ENCODE assay signal across 13 cellular contexts in genomic region chr2:222483513-222484039, GRCh38. TPM values are rescaled to one million over a fixed set of nuclear protein-coding genes. Genes with fewer than 3 reads are reported as not detected.
DNase-seq lines count a peak whose midpoint lies in the region; ATAC-seq and TF ChIP-seq lines count a peak whose summit lies in the region.
"Had no signal": no experiment of that assay in that cellular context is flagged by ENCODE, and none has a peak within 500 bp of the region (broad histone marks: within the 10 kb centered on the region; RNA-seq: fewer than 3 reads in every experiment).

No MANE protein-coding gene starts in this region.

- H3K4me1 Mint-ChIP-seq in Caco-2 (ENCODE audit: low read depth, unreplicated experiment), result no peaks in the 10 kb centered on the region
- H3K4me1 Mint-ChIP-seq in naive thymus-derived CD4-positive, alpha-beta T cell, result peaks cover 0 to 3% (median 0%) of the 10 kb centered on the region in 7 donors

- H3K27me3 ChIP-seq in BE2C (no peaks in the 10 kb centered on the region), brain microvascular endothelial cell (replicated peaks) (no peaks in the 10 kb centered on the region), Caco-2 (replicated peaks; ENCODE audit: control insufficient read depth, insufficient read depth, low read length) (peaks cover 1% of the 10 kb centered on the region)
- H3K27me3 ChIP-seq in naive thymus-derived CD4-positive, alpha-beta T cell (ENCODE audit: control insufficient read depth in 2 of 2, insufficient read depth in 2 of 2, low read length in 2 of 2), result no peaks in the 10 kb centered on the region
- H3K27me3 ChIP-seq: ovary had no signal

- no peaks in the 10 kb centered on the region for H3K36me3 Mint-ChIP-seq in Caco-2 (ENCODE audit: insufficient read depth, unreplicated experiment)
- peaks cover 0 to 9% (median 0%) of the 10 kb centered on the region in 5 donors for H3K36me3 Mint-ChIP-seq in naive thymus-derived CD4-positive, alpha-beta T cell

- peak; percentile 50 for TF ChIP-seq CTCF in BE2C (IDR thresholded peaks at IDR 0.05; ENCODE audit: low read depth, low read length)
- no peak for TF ChIP-seq CTCF in GM12865 (IDR thresholded peaks at IDR 0.05; ENCODE audit: insufficient read depth, low read depth, low read length, missing control alignments)
- TF ChIP-seq CTCF in NB4 (IDR thresholded peaks at IDR 0.05; ENCODE audit: low read depth, low read length), result no peak
- TF ChIP-seq CTCF in VCaP (conservative IDR thresholded peaks at IDR 0.05), result peak; percentile 64
- TF ChIP-seq CTCF in brain microvascular endothelial cell (IDR thresholded peaks at IDR 0.05; ENCODE audit: low read depth, low read length, missing control alignments), result no peak
- TF ChIP-seq CTCF in Caco-2 (IDR thresholded peaks at IDR 0.05; ENCODE audit: insufficient read depth in 1 of 2, low read depth in 1 of 2, low read length in 1 of 2, severe bottlenecking in 1 of 2, unreplicated experiment in 1 of 2), result peak in 1 of 2 experiments; percentile 32

- H3K9me3 ChIP-seq in BE2C (no peaks in the 10 kb centered on the region), Caco-2 (no peaks in the 10 kb centered on the region)
- H3K9me3 ChIP-seq in naive thymus-derived CD4-positive, alpha-beta T cell (ENCODE audit: control insufficient read depth in 2 of 3, low read length in 3 of 3), result no peaks in the 10 kb centered on the region
- H3K9me3 ChIP-seq: left lung, ovary, suprapubic skin had no signal

- H3K36me3 ChIP-seq in BE2C (no peaks in the 10 kb centered on the region), brain microvascular endothelial cell (replicated peaks) (no peaks in the 10 kb centered on the region), Caco-2 (ENCODE audit: control insufficient read depth, insufficient read depth, low read length) (no peaks in the 10 kb centered on the region)
- no peaks in the 10 kb centered on the region for H3K36me3 ChIP-seq in naive thymus-derived CD4-positive, alpha-beta T cell (ENCODE audit: control insufficient read depth in 2 of 3, insufficient read depth in 3 of 3, low read length in 3 of 3)
- H3K36me3 ChIP-seq: left lung, ovary, suprapubic skin had no signal

- no peak overlapping the region for H3K4me3 Mint-ChIP-seq in Caco-2 (ENCODE audit: unreplicated experiment)
- no peak overlapping the region for H3K4me3 Mint-ChIP-seq in naive thymus-derived CD4-positive, alpha-beta T cell

- BruUV-seq in Caco-2 (replicated peaks; lab: Mats Ljungman, UMichigan), result no TSS peak

- no peak overlapping the region for H3K27ac Mint-ChIP-seq in Caco-2 (ENCODE audit: unreplicated experiment)
- no peak overlapping the region for H3K27ac Mint-ChIP-seq in naive thymus-derived CD4-positive, alpha-beta T cell

- intact Hi-C loops in Caco-2 (cut with micrococcal nuclease; ENCODE audit: unreplicated experiment), result loop anchor here (1.0 kb wide), 2 partner anchors 165 to 426 kb away; no protein-coding TSS in a partner anchor
- intact Hi-C loops in naive thymus-derived CD4-positive, alpha-beta T cell (cut with micrococcal nuclease), result loop anchor here in 1 of 2 donors (5.0 kb wide), 1 partner anchor 166 kb away; no protein-coding TSS in a partner anchor

- ATAC-seq in GM21447 (IDR thresholded peaks at IDR 0.05; ENCODE audit: unreplicated experiment), result no peak
- ATAC-seq in naive thymus-derived CD4-positive, alpha-beta T cell, result no peak
- ATAC-seq: left lung had no signal

- H3K4me3 ChIP-seq in BE2C (ENCODE audit: low read depth, low read length), result no peak overlapping the region
- no peak overlapping the region for H3K4me3 ChIP-seq in GM12865 (ENCODE audit: low read depth, low read length)
- H3K4me3 ChIP-seq in NB4 (ENCODE audit: low read depth, low read length), result no peak overlapping the region
- no peak overlapping the region for H3K4me3 ChIP-seq in brain microvascular endothelial cell (ENCODE audit: low read depth, low read length)
- no peak overlapping the region for H3K4me3 ChIP-seq in Caco-2 (ENCODE audit: low read depth, low read length)
- no peak overlapping the region for H3K4me3 ChIP-seq in naive thymus-derived CD4-positive, alpha-beta T cell (ENCODE audit: low read length)
- H3K4me3 ChIP-seq: left lung, ovary, suprapubic skin had no signal

- CTCF ChIA-PET in Caco-2 (lab: Charles Lee), result interaction anchor here (2.1 kb wide), 1 partner anchor 166 kb away, joined by 9 read pairs; no protein-coding TSS in a partner anchor
- CTCF ChIA-PET in naive thymus-derived CD4-positive, alpha-beta T cell (lab: Charles Lee), result interaction anchor here (0.6 kb wide), 1 partner anchor 71 kb away, joined by 3 read pairs; no protein-coding TSS in a partner anchor

- no peaks in the 10 kb centered on the region for H3K9me3 Mint-ChIP-seq in Caco-2 (ENCODE audit: unreplicated experiment)
- peaks cover 0 to 2% (median 0%) of the 10 kb centered on the region in 11 donors for H3K9me3 Mint-ChIP-seq in naive thymus-derived CD4-positive, alpha-beta T cell

- H3K27me3 Mint-ChIP-seq in Caco-2 (ENCODE audit: insufficient read depth, unreplicated experiment), result peaks cover 14% of the 10 kb centered on the region
- peaks cover 3 to 58% (median 12%) of the 10 kb centered on the region in 5 donors for H3K27me3 Mint-ChIP-seq in naive thymus-derived CD4-positive, alpha-beta T cell

- POLR2A ChIA-PET in Caco-2 (lab: Charles Lee), result no interaction called here
- POLR2A ChIA-PET in naive thymus-derived CD4-positive, alpha-beta T cell (lab: Charles Lee), result no interaction called here

- no peak overlapping the region for H3K27ac ChIP-seq in VCaP
- H3K27ac ChIP-seq in brain microvascular endothelial cell, result no peak overlapping the region
- no peak overlapping the region for H3K27ac ChIP-seq in naive thymus-derived CD4-positive, alpha-beta T cell (ENCODE audit: low read depth, low read length)
- H3K27ac ChIP-seq: left lung, ovary, suprapubic skin had no signal

- no peak for TF ChIP-seq POLR2A in NB4 (IDR thresholded peaks at IDR 0.05; ENCODE audit: extremely low read depth, insufficient read length)

- in situ Hi-C loops in brain microvascular endothelial cell (cut with HindIII; ENCODE audit: low pct_ligation_motif_present, low sequenced_read_pairs), result no loop called here

- DNase-seq in BE2C, result peak; percentile 60
- DNase-seq in GM12865 (ENCODE audit: low read depth), result peak; percentile 9
- peak; percentile 38 for DNase-seq in NB4 (ENCODE audit: low read depth)
- DNase-seq in brain microvascular endothelial cell, result no peak
- DNase-seq in Caco-2, result no peak
- DNase-seq in naive thymus-derived CD4-positive, alpha-beta T cell, result no peak
- DNase-seq: HCEC 1CT, left lung, ovary had no signal

- H3K4me1 ChIP-seq in BE2C (no peaks in the 10 kb centered on the region), Caco-2 (no peaks in the 10 kb centered on the region)
- no peaks in the 10 kb centered on the region for H3K4me1 ChIP-seq in naive thymus-derived CD4-positive, alpha-beta T cell (ENCODE audit: control insufficient read depth in 2 of 2, insufficient read depth in 2 of 2, low read length in 2 of 2)
- H3K4me1 ChIP-seq: left lung, suprapubic skin had no signal

RNA-seq across cellular contexts. Expression of gene SGPP2, which starts 59.2 kb away (rescaled TPM):
- polyA plus RNA-seq in BE2C (2012; ENCODE audit: insufficient read depth, insufficient read length, low read depth), result 4.8 TPM
- not detected in 2 replicates for total RNA-seq in Caco-2 (2022)
- 1 to 10 TPM in 2 of 5 experiments, under 1 TPM in 3; 0.37 to 5.8 (median 0.86) TPM for total RNA-seq in naive thymus-derived CD4-positive, alpha-beta T cell
- under 1 TPM; 0.05 to 0.06 TPM for polyA plus RNA-seq in naive thymus-derived CD4-positive, alpha-beta T cell
- total RNA-seq: fibroblast of lung had no signal
- polyA plus RNA-seq: fibroblast of lung had no signal

Comparison
In these comparisons a context has a peak if more than half of its experiments do, and no peak if none do; other contexts are left out.
1. DNase-seq: peak in BE2C (single experiment), GM12865 (single experiment) and NB4 (single experiment); none in brain microvascular endothelial cell (single experiment), Caco-2 (0 of 2) and naive thymus-derived CD4-positive, alpha-beta T cell (0 of 9).
2. CTCF ChIP-seq: peak in BE2C (single experiment) and VCaP (single experiment); none in GM12865 (single experiment), NB4 (single experiment) and brain microvascular endothelial cell (single experiment).